In genomic region chr19:57406516-57407123, GRCh38 we compare ENCODE assay signal across 2 cellular contexts.
A peak's percentile ranks its signal among the peaks of the same experiment; 100 is the strongest.
TF ChIP-seq lines count a peak whose summit lies in the region.

No MANE protein-coding gene starts in this region.

TF ChIP-seq in HCT116, 20 proteins besides CTCF, POLR2A, EP300 and RAD21:
- TF ChIP-seq SP1 (IDR thresholded peaks at IDR 0.05; ENCODE audit: low read depth) (no peak), TCF7L2 (IDR thresholded peaks at IDR 0.05; ENCODE audit: borderline replicate concordance, extremely low read depth, insufficient read depth, insufficient read length) (no peak), JUND (IDR thresholded peaks at IDR 0.05) (no peak), SRF (IDR thresholded peaks at IDR 0.05; ENCODE audit: low read depth) (no peak), SIN3A (IDR thresholded peaks at IDR 0.05; ENCODE audit: low read depth) (no peak), FOSL1 (IDR thresholded peaks at IDR 0.05; ENCODE audit: low read depth) (no peak), MAX (IDR thresholded peaks at IDR 0.05) (no peak), EZH2phosphoT487 (IDR thresholded peaks at IDR 0.05; ENCODE audit: borderline replicate concordance) (no peak), ZNF274 (IDR thresholded peaks at IDR 0.05; ENCODE audit: low read depth, low read length) (no peak), EGR1 (IDR thresholded peaks at IDR 0.05; ENCODE audit: low read depth) (no peak), POLR2AphosphoS5 (IDR thresholded peaks at IDR 0.05; ENCODE audit: low read depth, low read length) (no peak)

TF ChIP-seq in H1, 55 proteins besides CTCF, POLR2A, EP300 and RAD21:
- TF ChIP-seq TBP (IDR thresholded peaks at IDR 0.05; ENCODE audit: low read depth, low read length) (0 out of 2 replicates have a peak, but pooled peaks have one; percentile 16), MAX (IDR thresholded peaks at IDR 0.05) (no peak), FOSL1 (IDR thresholded peaks at IDR 0.05; ENCODE audit: insufficient read depth, low read depth, low read length) (no peak), HDAC2 (IDR thresholded peaks at IDR 0.05; ENCODE audit: borderline replicate concordance in 1 of 2, low read depth in 2 of 2, low read length in 2 of 2) (no peak), YY1 (IDR thresholded peaks at IDR 0.05; ENCODE audit: low read depth, low read length) (peak; percentile 49; the same call in 1 of the 2 replicates), ATF2 (IDR thresholded peaks at IDR 0.05; ENCODE audit: low read length) (no peak), SIN3A (conservative IDR thresholded peaks at IDR 0.05 in 1 of 2, IDR thresholded peaks at IDR 0.05 in 1 of 2; ENCODE audit: low read depth in 1 of 2, low read length in 2 of 2) (0 out of 4 replicates have a peak, but pooled peaks of 1 of the 2 experiments have one; percentile 39), RNF2 (IDR thresholded peaks at IDR 0.05; ENCODE audit: borderline replicate concordance, low read depth, low read length, missing control alignments, poor library complexity, severe bottlenecking) (no peak), TEAD4 (IDR thresholded peaks at IDR 0.05; ENCODE audit: low read depth, low read length) (peak; percentile 30; the same call in 1 of the 2 replicates), CEBPB (IDR thresholded peaks at IDR 0.05; ENCODE audit: low read depth, low read length) (peak; percentile 97)
